ENCODE assay signal across 8 cellular contexts in the genomic region with DNA sequence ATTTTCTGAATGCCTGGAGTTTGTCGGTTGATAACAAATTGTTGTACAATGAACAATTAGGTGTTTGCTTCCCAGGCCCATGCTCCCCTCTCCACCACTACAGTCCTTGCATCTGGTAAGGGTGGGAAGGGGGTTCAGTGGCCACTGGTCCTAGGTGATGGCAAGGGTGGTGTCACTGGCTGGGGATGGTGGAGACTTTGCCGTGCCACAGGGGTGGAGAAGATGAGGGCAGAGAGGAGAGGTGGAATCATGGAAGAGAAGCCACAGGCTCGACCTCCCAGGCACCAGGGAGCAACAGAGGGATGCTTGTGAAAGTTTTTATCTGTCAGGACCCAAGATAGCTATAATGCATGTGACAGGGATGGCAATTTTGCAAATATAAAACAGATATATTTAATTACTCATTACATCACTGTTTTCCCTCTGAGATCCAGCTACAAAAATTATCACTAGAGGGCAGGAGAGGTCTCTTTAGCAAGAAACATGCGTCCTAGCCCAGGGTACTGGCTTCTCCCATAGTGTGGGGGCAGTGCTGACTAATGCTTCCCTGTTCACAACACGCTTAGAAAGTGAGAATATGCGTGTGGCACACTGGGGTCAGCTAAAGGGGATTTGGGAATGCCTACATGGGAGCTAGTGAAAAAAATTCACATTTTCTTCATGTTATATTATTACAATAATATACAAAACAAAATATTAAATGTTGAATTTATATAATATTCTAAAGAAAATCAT. TPM values are rescaled to one million over a fixed set of nuclear protein-coding genes. Genes with fewer than 3 reads are reported as not detected.
A peak's percentile ranks its signal among the peaks of the same experiment; 100 is the strongest.
DNase-seq lines count a peak whose midpoint lies in the region; ATAC-seq, FAIRE-seq and TF ChIP-seq lines count a peak whose summit lies in the region.

No MANE protein-coding gene starts in this region.

- H3K4me3 ChIP-seq in esophagus squamous epithelium = no peak overlapping the region

- H3K27me3 Mint-ChIP-seq in activated CD8-positive, alpha-beta T cell treated with anti-CD3 and anti-CD28 coated beads, Interleukin-2, amount 10 ng/mL, durations not matched to agents 7 days and 5 days (ENCODE audit: low read depth) = no peaks in the 10 kb centered on the region
- H3K27me3 Mint-ChIP-seq in naive thymus-derived CD8-positive, alpha-beta T cell = no peaks in the 10 kb centered on the region

- TF ChIP-seq CTCF in esophagus squamous epithelium (IDR thresholded peaks at IDR 0.05) = peak; percentile 62 to 85 (median 74)

- no peaks in the 10 kb centered on the region for H3K9me3 ChIP-seq in esophagus squamous epithelium

- peak; percentile 84 for ATAC-seq in activated CD8-positive, alpha-beta T cell treated with anti-CD3 and anti-CD28 coated beads, Interleukin-2, amount 10 ng/mL, durations not matched to agents 7 days and 5 days
- peak; percentile 75 to 81 for ATAC-seq in naive thymus-derived CD8-positive, alpha-beta T cell
- peak; percentile 93 for ATAC-seq in stimulated activated naive CD8-positive, alpha-beta T cell treated with anti-CD3 and anti-CD28 coated beads, Interleukin-15, Interleukin-2, amounts not matched to agents 100 U/mL and 50 U/mL, for 24 hours
- no peak for ATAC-seq in HG02840 (IDR thresholded peaks at IDR 0.05; ENCODE audit: low FRiP score, unreplicated experiment)

- intact Hi-C loops in esophagus squamous epithelium (cut with DNase I) = loop anchor here (5.0 to 10.0 kb wide), 2 partner anchors 249 to 331 kb away; no protein-coding TSS in a partner anchor

- H3K4me3 Mint-ChIP-seq in activated CD8-positive, alpha-beta T cell treated with anti-CD3 and anti-CD28 coated beads, Interleukin-2, amount 10 ng/mL, durations not matched to agents 7 days and 5 days = no peak overlapping the region
- no peak overlapping the region for H3K4me3 Mint-ChIP-seq in naive thymus-derived CD8-positive, alpha-beta T cell

- FAIRE-seq in G401.6 (lab: Jason Lieb, UNC) = peak; percentile 88

- H3K27me3 ChIP-seq in esophagus squamous epithelium = no peaks in the 10 kb centered on the region

- TF ChIP-seq POLR2A in esophagus squamous epithelium (IDR thresholded peaks at IDR 0.05) = no peak

- POLR2A ChIA-PET in activated CD8-positive, alpha-beta T cell treated with anti-CD3 and anti-CD28 coated beads, Interleukin-2, amount 10 ng/mL, durations not matched to agents 7 days and 5 days (lab: Charles Lee) = no interaction called here
- POLR2A ChIA-PET in naive thymus-derived CD8-positive, alpha-beta T cell (lab: Charles Lee) = no interaction called here

- DNase-seq in HS-5 (ENCODE audit: low read depth) = peak; percentile 70
- DNase-seq in NCI-H774 (lab: John Stamatoyannopoulos, UW) = peak; percentile 78
- peak; percentile 56 for DNase-seq in activated CD8-positive, alpha-beta T cell treated with anti-CD3 and anti-CD28 coated beads, Interleukin-2, amount 10 ng/mL, durations not matched to agents 7 days and 5 days
- no peak for DNase-seq in esophagus squamous epithelium (lab: John Stamatoyannopoulos, UW)
- DNase-seq in naive thymus-derived CD8-positive, alpha-beta T cell = peak in 9 of 10 donors; percentile 8 to 71 (median 36)
- peak; percentile 51 for DNase-seq in stimulated activated naive CD8-positive, alpha-beta T cell treated with anti-CD3 and anti-CD28 coated beads, Interleukin-15, Interleukin-2, amounts not matched to agents 100 U/mL and 50 U/mL, for 24 hours

- H3K36me3 Mint-ChIP-seq in activated CD8-positive, alpha-beta T cell treated with anti-CD3 and anti-CD28 coated beads, Interleukin-2, amount 10 ng/mL, durations not matched to agents 7 days and 5 days (ENCODE audit: low read depth) = no peaks in the 10 kb centered on the region
- H3K36me3 Mint-ChIP-seq in naive thymus-derived CD8-positive, alpha-beta T cell = no peaks in the 10 kb centered on the region

- H3K27ac ChIP-seq in esophagus squamous epithelium = peak overlapping the region in 3 of 4 donors; percentile 62 to 79 (median 66)

- CTCF ChIA-PET in activated CD8-positive, alpha-beta T cell treated with anti-CD3 and anti-CD28 coated beads, Interleukin-2, amount 10 ng/mL, durations not matched to agents 7 days and 5 days (lab: Charles Lee) = interaction anchor here (0.6 to 2.2 kb wide), 26 partner anchors 9 to 452 kb away, joined by 3 to 22 read pairs (median 4); a partner anchor contains a TSS

- whole genome bisulfite sequencing in esophagus squamous epithelium, 2 donors = 22 to 33% methylated on average over 6 of the region's 6 CpGs

- peaks cover 25% of the 10 kb centered on the region for H3K4me1 Mint-ChIP-seq in activated CD8-positive, alpha-beta T cell treated with anti-CD3 and anti-CD28 coated beads, Interleukin-2, amount 10 ng/mL, durations not matched to agents 7 days and 5 days (ENCODE audit: low read depth)
- peaks cover 6 to 28% (median 14%) of the 10 kb centered on the region in 4 donors for H3K4me1 Mint-ChIP-seq in naive thymus-derived CD8-positive, alpha-beta T cell

- H3K4me1 ChIP-seq in esophagus squamous epithelium = peaks cover 14 to 32% (median 14%) of the 10 kb centered on the region in 3 donors

- H3K9me3 Mint-ChIP-seq in activated CD8-positive, alpha-beta T cell treated with anti-CD3 and anti-CD28 coated beads, Interleukin-2, amount 10 ng/mL, durations not matched to agents 7 days and 5 days (ENCODE audit: insufficient read depth) = no peaks in the 10 kb centered on the region
- H3K9me3 Mint-ChIP-seq in naive thymus-derived CD8-positive, alpha-beta T cell = no peaks in the 10 kb centered on the region

- no peak overlapping the region for H3K27ac Mint-ChIP-seq in activated CD8-positive, alpha-beta T cell treated with anti-CD3 and anti-CD28 coated beads, Interleukin-2, amount 10 ng/mL, durations not matched to agents 7 days and 5 days
- no peak overlapping the region for H3K27ac Mint-ChIP-seq in naive thymus-derived CD8-positive, alpha-beta T cell

- no peaks in the 10 kb centered on the region for H3K36me3 ChIP-seq in esophagus squamous epithelium

RNA-seq across cellular contexts. Expression of a gene that starts 49.0 kb away (rescaled TPM):
- total RNA-seq in activated CD8-positive, alpha-beta T cell treated with anti-CD3 and anti-CD28 coated beads, Interleukin-2, amount 10 ng/mL, durations not matched to agents 7 days and 5 days = 10 to 100 TPM; 11.9 to 12.3 TPM
- total RNA-seq in esophagus squamous epithelium = 10 to 100 TPM in 2 of 4 donors, 1 to 10 TPM in 2; 8.7 to 15.2 (median 9.8) TPM
- total RNA-seq in naive thymus-derived CD8-positive, alpha-beta T cell = 10 to 100 TPM; 24.9 to 28.0 TPM
- 10 to 100 TPM in 2 of 3 donors, 1 to 10 TPM in 1; 4.3 to 14.2 (median 10.6) TPM for polyA plus RNA-seq in naive thymus-derived CD8-positive, alpha-beta T cell
